25 cellular contexts compared by ENCODE assay signal in the genomic region with DNA sequence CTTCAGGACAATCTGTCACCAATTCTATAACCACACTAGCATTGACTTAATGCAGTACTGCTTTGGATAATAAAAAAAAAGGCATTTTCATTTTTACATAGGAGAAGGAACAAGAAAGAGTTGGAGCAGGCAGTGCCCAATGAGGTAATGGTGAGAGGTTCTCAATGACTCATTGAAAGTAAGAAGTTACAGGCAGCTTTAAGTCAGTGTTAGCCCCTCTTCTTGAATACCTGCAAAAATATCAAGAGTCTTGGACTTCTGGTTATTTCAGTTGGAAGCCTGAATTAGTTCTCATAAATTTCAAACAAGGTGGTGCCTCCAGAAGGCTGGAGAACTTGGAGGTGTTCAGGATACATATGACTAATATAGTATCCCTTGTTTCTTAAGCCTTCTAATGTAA.
"Had no signal": no experiment of that assay in that cellular context is flagged by ENCODE, and none has a peak within 500 bp of the region (broad histone marks: within the 10 kb centered on the region; RNA-seq: fewer than 3 reads in every experiment).

No MANE protein-coding gene starts in this region.

- FAIRE-seq: frontal cortex, keratinocyte, urothelium cell line had no signal

- ATAC-seq: left ventricle myocardium superior; lower lobe of right lung; natural killer cell; psoas muscle; right cardiac atrium; stimulated activated naive B cell treated with anti-CD40 and anti-IgM and Interleukin-4, amounts not matched to agents 10 μg/mL and 1 μg/mL and 100 μg/mL, for 72 hours had no signal

- DNase-seq: colonic mucosa; effector CD8-positive, alpha-beta T cell; endodermal cell; esophagus squamous epithelium; hypothalamus; immature natural killer cell; left ventricle myocardium superior; lower lobe of right lung; natural killer cell; occipital lobe; ovary; posterior cingulate gyrus; psoas muscle; right cardiac atrium; sigmoid colon; spleen; stimulated activated CD4-positive, alpha-beta T cell treated with anti-CD3 and anti-CD28 coated beads, Interleukin-15, amount 100 ng/mL, for 24 hours; stimulated activated CD4-positive, alpha-beta T cell treated with anti-CD3 and anti-CD28 coated beads, Interleukin-2, amount 100 ng/mL, for 48 hours; stimulated activated naive B cell treated with anti-CD40 and anti-IgM and Interleukin-4, amounts not matched to agents 10 μg/mL and 1 μg/mL and 100 μg/mL, for 72 hours; upper lobe of left lung had no signal

- H3K4me1 ChIP-seq: colonic mucosa, esophagus squamous epithelium, lower lobe of right lung, psoas muscle, sigmoid colon, spleen, tibial nerve, upper lobe of left lung had no signal

- H3K4me3 ChIP-seq: colonic mucosa, esophagus squamous epithelium, lower lobe of right lung, ovary, psoas muscle, sigmoid colon, spleen, thoracic aorta, tibial nerve, upper lobe of left lung had no signal

- H3K27ac ChIP-seq: colonic mucosa, esophagus squamous epithelium, lower lobe of right lung, ovary, psoas muscle, sigmoid colon, spleen, thoracic aorta, tibial nerve, upper lobe of left lung had no signal

- H3K9me3 ChIP-seq: colonic mucosa, esophagus squamous epithelium, lower lobe of right lung, ovary, psoas muscle, thoracic aorta, upper lobe of left lung had no signal

- H3K36me3 ChIP-seq: colonic mucosa, esophagus squamous epithelium, lower lobe of right lung, ovary, sigmoid colon, spleen, thoracic aorta, tibial nerve, upper lobe of left lung had no signal

- H3K27me3 ChIP-seq: colonic mucosa, esophagus squamous epithelium, ovary, sigmoid colon, spleen, tibial nerve, upper lobe of left lung had no signal
